24 cellular contexts compared by ENCODE assay signal in genomic region chr5:151555760-151556576, GRCh38. TPM values are rescaled to one million over a fixed set of nuclear protein-coding genes. Genes with fewer than 3 reads are reported as not detected.
A peak's percentile ranks its signal among the peaks of the same experiment; 100 is the strongest.
DNase-seq lines count a peak whose midpoint lies in the region; ATAC-seq, FAIRE-seq and TF ChIP-seq lines count a peak whose summit lies in the region.
"Had no signal": no experiment of that assay in that cellular context is flagged by ENCODE, and none has a peak within 500 bp of the region (broad histone marks: within the 10 kb centered on the region; RNA-seq: fewer than 3 reads in every experiment).

No MANE protein-coding gene starts in this region.

- ATAC-seq in activated B cell treated with CpG ODN at 0.5 μM for 24 hours (ENCODE audit: low read depth) (no peak), naive B cell (ENCODE audit: low read depth in 2 of 2) (no peak), Right ventricle myocardium superior (ENCODE audit: poor library complexity) (no peak), HG03442 (IDR thresholded peaks at IDR 0.05; ENCODE audit: unreplicated experiment) (no peak), HG03097 (IDR thresholded peaks at IDR 0.05; ENCODE audit: low FRiP score, unreplicated experiment) (no peak)
- ATAC-seq: HepG2 had no signal

- POLR2A ChIA-PET in activated B cell treated with CpG ODN at 0.5 μM for 24 hours (lab: Charles Lee), result interaction anchor here (0.5 kb wide), 1 partner anchor 332 kb away, joined by 4 read pairs; the partner anchor contains the start of gene CCDC69

- H3K4me1 Mint-ChIP-seq in CD14-positive monocyte, result peaks cover 19% of the 10 kb centered on the region
- H3K4me1 Mint-ChIP-seq in activated B cell treated with CpG ODN at 0.5 μM for 24 hours, result peaks cover 20% of the 10 kb centered on the region
- peaks cover 6 to 16% (median 14%) of the 10 kb centered on the region in 3 donors for H3K4me1 Mint-ChIP-seq in naive B cell

- FAIRE-seq in GM19239 (lab: Jason Lieb, UNC), result peak; percentile 48
- FAIRE-seq: A204.1, HepG2 had no signal

- H3K9me3 Mint-ChIP-seq in CD14-positive monocyte, result no peaks in the 10 kb centered on the region
- no peaks in the 10 kb centered on the region for H3K9me3 Mint-ChIP-seq in activated B cell treated with CpG ODN at 0.5 μM for 24 hours
- no peaks in the 10 kb centered on the region for H3K9me3 Mint-ChIP-seq in naive B cell
- H3K9me3 Mint-ChIP-seq: CD4-positive, alpha-beta T cell; HFFc6 had no signal

- H3K27me3 Mint-ChIP-seq in CD14-positive monocyte (ENCODE audit: low read depth in 3 of 3), result peaks cover 0 to 2% (median 0%) of the 10 kb centered on the region in 3 donors
- H3K27me3 Mint-ChIP-seq in activated B cell treated with CpG ODN at 0.5 μM for 24 hours, result no peaks in the 10 kb centered on the region
- no peaks in the 10 kb centered on the region for H3K27me3 Mint-ChIP-seq in naive B cell
- H3K27me3 Mint-ChIP-seq: CD4-positive, alpha-beta T cell had no signal

- intact Hi-C loops in CD14-positive monocyte (cut with micrococcal nuclease) (loop anchor here in 1 of 2 donors (5.0 kb wide), 1 partner anchor 96 kb away; no protein-coding TSS in a partner anchor), activated B cell treated with CpG ODN at 0.5 μM for 24 hours (cut with micrococcal nuclease) (no loop called here), Right ventricle myocardium superior (cut with DNase I) (no loop called here)

- CTCF ChIA-PET in activated B cell treated with CpG ODN at 0.5 μM for 24 hours (lab: Charles Lee), result no interaction called here

- DNase-seq in CD14-positive monocyte (ENCODE audit: low spot score), result no peak
- no peak for DNase-seq in GM19239 (ENCODE audit: insufficient read length, low spot score)
- no peak for DNase-seq in activated B cell treated with CpG ODN at 0.5 μM for 24 hours
- no peak for DNase-seq in naive B cell
- no peak for DNase-seq in Right ventricle myocardium superior
- DNase-seq in nucleus accumbens (lab: John Stamatoyannopoulos, UW), result no peak
- DNase-seq: CD4-positive, alpha-beta T cell; COR-L47; DMS79; HFFc6; KG1; NCI-H1092 treated with DMSO at 0.1 percent for 48 hours; NCI-H2081; NCI-H2171; NCI-H524 treated with DMSO at 0.1 percent for 48 hours; NCI-H82; PC-9; SK-N-SH had no signal

- H3K36me3 Mint-ChIP-seq in CD14-positive monocyte (no peaks in the 10 kb centered on the region), activated B cell treated with CpG ODN at 0.5 μM for 24 hours (ENCODE audit: low read depth) (no peaks in the 10 kb centered on the region), naive B cell (no peaks in the 10 kb centered on the region)

- H3K27ac Mint-ChIP-seq in CD14-positive monocyte (peak overlapping the region in 4 of 7 donors; percentile 7 to 75 (median 53)), activated B cell treated with CpG ODN at 0.5 μM for 24 hours (peak overlapping the region; percentile 16), naive B cell (peak overlapping the region in 4 of 6 donors; percentile 50 to 92 (median 64))
- H3K27ac Mint-ChIP-seq: CD4-positive, alpha-beta T cell; HFFc6 had no signal

- no peak for TF ChIP-seq CTCF in CD14-positive monocyte (IDR thresholded peaks at IDR 0.05)
- TF ChIP-seq CTCF in activated B cell treated with CpG ODN at 0.5 μM for 24 hours (IDR thresholded peaks at IDR 0.05), result no peak

- H3K4me3 Mint-ChIP-seq in CD14-positive monocyte, result no peak overlapping the region
- H3K4me3 Mint-ChIP-seq in activated B cell treated with CpG ODN at 0.5 μM for 24 hours, result no peak overlapping the region
- peak overlapping the region in 1 of 8 donors; percentile 21 for H3K4me3 Mint-ChIP-seq in naive B cell
- H3K4me3 Mint-ChIP-seq: CD4-positive, alpha-beta T cell; HFFc6 had no signal

RNA-seq across cellular contexts. Expression of gene FAT2, which starts 35.2 kb away (rescaled TPM):
- polyA plus RNA-seq in CD14-positive monocyte, result not detected
- total RNA-seq in activated B cell treated with CpG ODN at 0.5 μM for 24 hours, result 0.02 TPM in 2 replicates
- not detected for polyA plus RNA-seq in naive B cell (ENCODE audit: low read depth in 6 of 6)
- total RNA-seq in Right ventricle myocardium superior, result not detected
- total RNA-seq: CD4-positive, alpha-beta T cell; HepG2; HFFc6; HT-29 had no signal
- polyA plus RNA-seq: BJ, HepG2, SK-N-SH had no signal
